12 cellular contexts compared by ENCODE assay signal in the genomic region with DNA sequence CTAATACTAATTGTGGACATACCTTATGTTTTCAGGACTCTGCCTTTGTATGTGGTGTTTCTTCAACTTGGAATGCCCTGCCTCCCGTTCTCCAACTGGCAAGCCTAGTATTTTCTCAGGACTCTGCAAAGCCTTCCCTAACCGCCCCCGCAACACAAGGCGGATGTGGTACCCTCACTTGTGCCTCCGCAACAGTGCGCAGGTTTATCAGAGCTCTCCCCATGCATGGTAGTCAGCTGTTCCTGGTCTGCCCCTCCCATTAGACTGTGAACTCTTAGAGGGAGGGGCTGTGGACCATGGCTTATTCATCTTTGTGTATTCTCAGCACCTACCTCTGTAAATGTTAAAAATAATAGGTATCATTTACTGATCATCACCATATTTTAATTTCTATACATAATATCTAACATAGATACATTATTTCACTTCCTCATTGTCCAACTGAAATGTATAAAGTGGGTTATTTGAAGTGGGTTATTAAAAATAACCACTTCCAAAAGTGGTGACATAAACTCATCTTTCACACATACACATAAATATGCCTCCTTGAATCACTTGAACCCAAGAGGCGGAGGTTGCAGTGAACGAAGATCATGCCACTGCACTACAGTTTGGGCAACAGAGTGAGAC. TPM values are rescaled to one million over a fixed set of nuclear protein-coding genes. Genes with fewer than 3 reads are reported as not detected.
DNase-seq lines count a peak whose midpoint lies in the region; ATAC-seq and TF ChIP-seq lines count a peak whose summit lies in the region.
"Had no signal": no experiment of that assay in that cellular context is flagged by ENCODE, and none has a peak within 500 bp of the region (broad histone marks: within the 10 kb centered on the region; RNA-seq: fewer than 3 reads in every experiment).

No MANE protein-coding gene starts in this region.

- no peak overlapping the region for H3K14ac ChIP-seq in IMR-90 (replicated peaks; ENCODE audit: low read depth, low read length)

- WGBS in IMR-90 (ENCODE audit: extremely low coverage in 2 of 2, insufficient read length in 1 of 2), 2 experiments: 78% methylated on average over 3 of the region's 8 CpGs; no CpG with 5 or more reads in 1 of the 2 experiments

- no peak overlapping the region for H2BK5ac ChIP-seq in IMR-90 (ENCODE audit: low read depth, low read length, poor library complexity, severe bottlenecking)

- peak overlapping the region; percentile 66 for H2AFZ ChIP-seq in DND-41 (ENCODE audit: low read depth, low read length)
- peak overlapping the region; percentile 53 for H2AFZ ChIP-seq in IMR-90 (replicated peaks; ENCODE audit: low read length, poor library complexity)
- H2AFZ ChIP-seq: GM23338 had no signal

- no peak for TF ChIP-seq POLR2A in IMR-90 (IDR thresholded peaks at IDR 0.05; ENCODE audit: low read depth, low read length)

- peak overlapping the region; percentile 25 for H2AK9ac ChIP-seq in IMR-90 (replicated peaks; ENCODE audit: low read depth, low read length, poor library complexity)

- no peak overlapping the region for H3K18ac ChIP-seq in IMR-90 (ENCODE audit: low read depth, low read length)

- intact Hi-C loops in IMR-90 (cut with micrococcal nuclease) (no loop called here), activated B cell treated with CpG ODN at 0.5 μM for 24 hours (cut with micrococcal nuclease) (loop anchor here (1.0 kb wide), 1 partner anchor 9 kb away; the partner anchor contains the start of gene LPAR5), Caco-2 (cut with micrococcal nuclease; ENCODE audit: unreplicated experiment) (no loop called here)

- H3K4me3 Mint-ChIP-seq in activated B cell treated with CpG ODN at 0.5 μM for 24 hours (peak overlapping the region; percentile 24), Caco-2 (ENCODE audit: unreplicated experiment) (no peak overlapping the region)
- peak overlapping the region; percentile 70 to 92 (median 86) for H3K4me3 Mint-ChIP-seq in naive thymus-derived CD8-positive, alpha-beta T cell
- H3K4me3 Mint-ChIP-seq: GM23338 had no signal

- no peak overlapping the region for H4K5ac ChIP-seq in IMR-90 (ENCODE audit: low read depth, low read length)

- no TSS peak for BruUV-seq in IMR-90 (replicated peaks; lab: Mats Ljungman, UMichigan)
- BruUV-seq in Caco-2 (replicated peaks; lab: Mats Ljungman, UMichigan): no TSS peak

- no peak overlapping the region for H4K91ac ChIP-seq in IMR-90 (ENCODE audit: insufficient read depth, low read depth, low read length)

- CTCF ChIA-PET in IMR-90 (lab: Yijun Ruan, JAX): no interaction called here
- CTCF ChIA-PET in activated B cell treated with CpG ODN at 0.5 μM for 24 hours (lab: Charles Lee): interaction anchor here (1.1 to 3.1 kb wide), 2 partner anchors 58 to 63 kb away, joined by 4 to 8 read pairs; partner anchors contain the start of gene ZNF384
- CTCF ChIA-PET in Caco-2 (lab: Charles Lee): no interaction called here
- CTCF ChIA-PET in RWPE1 (lab: Yijun Ruan, JAX): no interaction called here

- no peaks in the 10 kb centered on the region for H3K27me3 ChIP-seq in DND-41 (ENCODE audit: insufficient read depth, low read length, poor library complexity)
- no peaks in the 10 kb centered on the region for H3K27me3 ChIP-seq in IMR-90 (ENCODE audit: control insufficient read depth, insufficient read depth, low read length)
- H3K27me3 ChIP-seq in Caco-2 (replicated peaks; ENCODE audit: control insufficient read depth, insufficient read depth, low read length): no peaks in the 10 kb centered on the region

- H3K79me2 ChIP-seq in DND-41 (ENCODE audit: insufficient read depth, low read length): no peaks in the 10 kb centered on the region

- H3K79me1 ChIP-seq in IMR-90 (ENCODE audit: low read depth in 1 of 2, low read length in 2 of 2): no peaks in the 10 kb centered on the region

- H3K36me3 ChIP-seq in DND-41 (ENCODE audit: insufficient read depth, low read length) (no peaks in the 10 kb centered on the region), IMR-90 (ENCODE audit: control insufficient read depth, insufficient read depth, low read length) (no peaks in the 10 kb centered on the region), Caco-2 (ENCODE audit: control insufficient read depth, insufficient read depth, low read length) (no peaks in the 10 kb centered on the region)

- H3K9me3 ChIP-seq in DND-41 (ENCODE audit: insufficient read depth, low read length, severe bottlenecking) (no peaks in the 10 kb centered on the region), IMR-90 (ENCODE audit: control insufficient read depth, insufficient read depth, low read length) (no peaks in the 10 kb centered on the region), Caco-2 (no peaks in the 10 kb centered on the region)

- H4K8ac ChIP-seq in IMR-90 (ENCODE audit: low read depth in 2 of 2, low read length in 2 of 2): no peak overlapping the region

- peak overlapping the region; percentile 85 for H3K27ac Mint-ChIP-seq in activated B cell treated with CpG ODN at 0.5 μM for 24 hours
- H3K27ac Mint-ChIP-seq in naive thymus-derived CD8-positive, alpha-beta T cell: peak overlapping the region; percentile 81 to 97 (median 88)
- no peak overlapping the region for H3K27ac Mint-ChIP-seq in Caco-2 (ENCODE audit: unreplicated experiment)
- H3K27ac Mint-ChIP-seq: GM23338 had no signal

- no peak overlapping the region for H3K56ac ChIP-seq in IMR-90 (ENCODE audit: extremely low read depth, insufficient read depth, low read length)

- H3K4me3 ChIP-seq in DND-41 (ENCODE audit: low read depth in 1 of 2, low read length in 2 of 2) (peak overlapping the region in 1 of 2 experiments; percentile 54; a peak in 2 of 4 replicates), IMR-90 (ENCODE audit: insufficient read depth, low read depth, low read length) (no peak overlapping the region), Caco-2 (ENCODE audit: low read depth, low read length) (no peak overlapping the region)
- H3K4me3 ChIP-seq: GM23338 had no signal

- no peak overlapping the region for H3K23ac ChIP-seq in IMR-90 (ENCODE audit: low read depth, low read length)

- H3K27me3 Mint-ChIP-seq in activated B cell treated with CpG ODN at 0.5 μM for 24 hours (no peaks in the 10 kb centered on the region), Caco-2 (ENCODE audit: insufficient read depth, unreplicated experiment) (peaks cover 2% of the 10 kb centered on the region)
- no peaks in the 10 kb centered on the region for H3K27me3 Mint-ChIP-seq in naive thymus-derived CD8-positive, alpha-beta T cell

- in situ Hi-C loops in IMR-90 (cut with MboI; ENCODE audit: low sequenced_read_pairs): no loop called here

- H3K4me1 Mint-ChIP-seq in activated B cell treated with CpG ODN at 0.5 μM for 24 hours: peaks cover 52% of the 10 kb centered on the region
- H3K4me1 Mint-ChIP-seq in naive thymus-derived CD8-positive, alpha-beta T cell: peaks cover 26 to 56% (median 47%) of the 10 kb centered on the region in 4 donors
- no peaks in the 10 kb centered on the region for H3K4me1 Mint-ChIP-seq in Caco-2 (ENCODE audit: low read depth, unreplicated experiment)

- TF ChIP-seq RAD21 in IMR-90 (IDR thresholded peaks at IDR 0.05; ENCODE audit: low read length): no peak

- no peak overlapping the region for H2AK5ac ChIP-seq in IMR-90 (ENCODE audit: low read depth, low read length)

- H3K36me3 Mint-ChIP-seq in activated B cell treated with CpG ODN at 0.5 μM for 24 hours (ENCODE audit: low read depth) (peaks cover 39% of the 10 kb centered on the region), Caco-2 (ENCODE audit: insufficient read depth, unreplicated experiment) (no peaks in the 10 kb centered on the region)
- peaks cover 0 to 20% (median 2%) of the 10 kb centered on the region in 3 donors for H3K36me3 Mint-ChIP-seq in naive thymus-derived CD8-positive, alpha-beta T cell

- H3K4me2 ChIP-seq in DND-41 (ENCODE audit: insufficient read depth, low read length) (peak overlapping the region; percentile 64; the same call in 1 of the 2 replicates), IMR-90 (ENCODE audit: low read depth, low read length) (no peak overlapping the region)
- H3K4me2 ChIP-seq: GM23338 had no signal

- H3K9me3 Mint-ChIP-seq in activated B cell treated with CpG ODN at 0.5 μM for 24 hours (no peaks in the 10 kb centered on the region), Caco-2 (ENCODE audit: unreplicated experiment) (no peaks in the 10 kb centered on the region)
- no peaks in the 10 kb centered on the region for H3K9me3 Mint-ChIP-seq in naive thymus-derived CD8-positive, alpha-beta T cell
- H3K9me3 Mint-ChIP-seq: GM23338 had no signal

- no peak overlapping the region for H2BK15ac ChIP-seq in IMR-90 (ENCODE audit: low read depth, low read length)

- H2BK20ac ChIP-seq in IMR-90 (ENCODE audit: low read depth, low read length): no peak overlapping the region

- ATAC-seq in DND-41 (ENCODE audit: insufficient read depth, low read depth) (peak; percentile 66), IMR-90 (ENCODE audit: low read depth) (no peak), activated B cell treated with CpG ODN at 0.5 μM for 24 hours (ENCODE audit: low read depth) (peak; percentile 58)
- peak; percentile 15 to 48 for ATAC-seq in naive thymus-derived CD8-positive, alpha-beta T cell
- ATAC-seq: right cardiac atrium had no signal

- POLR2A ChIA-PET in IMR-90 (lab: Charles Lee; ENCODE audit: unreplicated experiment): interaction anchor here (0.5 kb wide), 1 partner anchor 184 kb away, joined by 4 read pairs; no protein-coding TSS in a partner anchor
- POLR2A ChIA-PET in activated B cell treated with CpG ODN at 0.5 μM for 24 hours (lab: Charles Lee): interaction anchor here (0.6 to 11.1 kb wide), 8 partner anchors 7 to 180 kb away, joined by 3 to 126 read pairs (median 7); partner anchors contain the start of genes COPS7A and LPAR5
- POLR2A ChIA-PET in naive thymus-derived CD8-positive, alpha-beta T cell (lab: Charles Lee): interaction anchor here (0.7 to 2.5 kb wide), 8 partner anchors 8 to 97 kb away, joined by 3 to 19 read pairs (median 6); partner anchors contain the start of genes COPS7A, LPAR5 and ZNF384
- POLR2A ChIA-PET in Caco-2 (lab: Charles Lee): no interaction called here
- POLR2A ChIA-PET in RWPE1 (lab: Yijun Ruan, JAX; ENCODE audit: low non-redundant PET): no interaction called here

- DNase-seq in DND-41 (peak; percentile 60), IMR-90 (no peak), activated B cell treated with CpG ODN at 0.5 μM for 24 hours (no peak), AG20443 (ENCODE audit: low spot score) (no peak), Caco-2 (no peak), RWPE1 (ENCODE audit: low spot score) (no peak)
- DNase-seq in naive thymus-derived CD8-positive, alpha-beta T cell: peak in 5 of 10 donors; percentile 23 to 57 (median 31)
- DNase-seq: Calu3, cortex of kidney, NCI-H1092 treated with DMSO at 0.1 percent for 48 hours, right cardiac atrium had no signal

- no peaks in the 10 kb centered on the region for H4K20me1 ChIP-seq in DND-41 (ENCODE audit: insufficient read depth, low read length)
- no peaks in the 10 kb centered on the region for H4K20me1 ChIP-seq in IMR-90 (ENCODE audit: insufficient read depth, low read length)

- no peak overlapping the region for H3K27ac ChIP-seq in DND-41 (ENCODE audit: low read length)
- no peak overlapping the region for H3K27ac ChIP-seq in IMR-90 (ENCODE audit: insufficient read depth, low read length)
- H3K27ac ChIP-seq in RWPE1: no peak overlapping the region

- H3K9ac ChIP-seq in DND-41 (ENCODE audit: low read depth, low read length): 0 out of 2 replicates have a peak overlapping the region, but pooled peaks have one; percentile 39
- no peak overlapping the region for H3K9ac ChIP-seq in IMR-90 (ENCODE audit: low read depth, low read length)

- H3K9me1 ChIP-seq in IMR-90 (ENCODE audit: insufficient read depth, low read length): no peaks in the 10 kb centered on the region

- H3K4ac ChIP-seq in IMR-90 (ENCODE audit: low read depth, low read length): no peak overlapping the region

- TF ChIP-seq CTCF in DND-41 (IDR thresholded peaks at IDR 0.05; ENCODE audit: borderline replicate concordance, extremely low read depth, low read length, poor library complexity, severe bottlenecking) (no peak), IMR-90 (conservative IDR thresholded peaks at IDR 0.05; ENCODE audit: low read depth, low read length) (no peak), activated B cell treated with CpG ODN at 0.5 μM for 24 hours (IDR thresholded peaks at IDR 0.05) (no peak), Caco-2 (IDR thresholded peaks at IDR 0.05; ENCODE audit: insufficient read depth in 1 of 2, low read depth in 1 of 2, low read length in 1 of 2, severe bottlenecking in 1 of 2, unreplicated experiment in 1 of 2) (no peak), RWPE1 (conservative IDR thresholded peaks at IDR 0.05; ENCODE audit: low read depth) (no peak)

- dilution Hi-C loops in IMR-90 (cut with HindIII; ENCODE audit: low sequenced_read_pairs, unreplicated experiment): no loop called here

- no peak overlapping the region for H2BK120ac ChIP-seq in IMR-90 (ENCODE audit: low read depth, low read length)

- peaks cover 19% of the 10 kb centered on the region for H3K4me1 ChIP-seq in DND-41 (ENCODE audit: insufficient read depth, low read length)
- H3K4me1 ChIP-seq in IMR-90 (ENCODE audit: control insufficient read depth, insufficient read depth, low read length): no peaks in the 10 kb centered on the region
- no peaks in the 10 kb centered on the region for H3K4me1 ChIP-seq in Caco-2

RNA-seq across cellular contexts. Expression of gene LPAR5, which starts 9.0 kb away (rescaled TPM):
- not detected in 2 replicates for total RNA-seq in IMR-90 (2012; rRNA removed)
- polyA plus RNA-seq in IMR-90 (2012; rRNA removed): not detected in 2 replicates
- 0.01 TPM in 1 of 2 replicates, not detected in the other for polyA plus RNA-seq in IMR-90 (2012; cell fraction: cytosol; rRNA removed)
- polyA plus RNA-seq in IMR-90 (2012; cell fraction: nucleus; rRNA removed; ENCODE audit: low replicate concordance): not detected in 2 replicates
- 27.7 and 30.4 TPM in 2 replicates for total RNA-seq in activated B cell treated with CpG ODN at 0.5 μM for 24 hours
- total RNA-seq in naive thymus-derived CD8-positive, alpha-beta T cell: 10 to 100 TPM; 16.6 to 18.9 TPM
- polyA plus RNA-seq in naive thymus-derived CD8-positive, alpha-beta T cell: 10 to 100 TPM in 2 of 3 donors, 1 to 10 TPM in 1; 7.9 to 14.2 (median 12.2) TPM
- total RNA-seq in Caco-2 (2022): 0.19 and 0.20 TPM in 2 replicates

RNA-seq across cellular contexts. Expression of gene CHD4, which starts 19.6 kb away (rescaled TPM):
- total RNA-seq in IMR-90 (2012; rRNA removed) (262 and 279 TPM in 2 replicates), activated B cell treated with CpG ODN at 0.5 μM for 24 hours (342 and 345 TPM in 2 replicates), Caco-2 (2022) (223 and 229 TPM in 2 replicates)
- polyA plus RNA-seq in IMR-90 (2012; rRNA removed): 99.8 and 116 TPM in 2 replicates
- polyA plus RNA-seq in IMR-90 (2012; cell fraction: cytosol; rRNA removed): 56.6 and 65.1 TPM in 2 replicates
- 126 and 164 TPM in 2 replicates for polyA plus RNA-seq in IMR-90 (2012; cell fraction: nucleus; rRNA removed; ENCODE audit: low replicate concordance)
- total RNA-seq in naive thymus-derived CD8-positive, alpha-beta T cell: 100 to 1,000 TPM; 296 to 308 TPM
- 10 to 100 TPM; 31.4 to 57.3 (median 56.9) TPM for polyA plus RNA-seq in naive thymus-derived CD8-positive, alpha-beta T cell

RNA-seq across cellular contexts. Expression of gene ACRBP, which starts 20.5 kb away (rescaled TPM):
- total RNA-seq in IMR-90 (2012; rRNA removed): not detected in 2 replicates
- 0.27 and 0.38 TPM in 2 replicates for polyA plus RNA-seq in IMR-90 (2012; rRNA removed)
- polyA plus RNA-seq in IMR-90 (2012; cell fraction: cytosol; rRNA removed): 0.15 and 1.9 TPM in 2 replicates
- 0.88 and 1.2 TPM in 2 replicates for polyA plus RNA-seq in IMR-90 (2012; cell fraction: nucleus; rRNA removed; ENCODE audit: low replicate concordance)
- 5.4 and 7.7 TPM in 2 replicates for total RNA-seq in activated B cell treated with CpG ODN at 0.5 μM for 24 hours
- total RNA-seq in naive thymus-derived CD8-positive, alpha-beta T cell: 10 to 100 TPM; 13.8 to 14.3 TPM
- polyA plus RNA-seq in naive thymus-derived CD8-positive, alpha-beta T cell: under 1 TPM in 2 of 3 donors, not detected in 1; 0.43 to 0.50 TPM
- 0.73 and 1.3 TPM in 2 replicates for total RNA-seq in Caco-2 (2022)

RNA-seq across cellular contexts. Expression of gene ING4, which starts 36.1 kb away (rescaled TPM):
- total RNA-seq in IMR-90 (2012; rRNA removed) (22.0 and 25.3 TPM in 2 replicates), activated B cell treated with CpG ODN at 0.5 μM for 24 hours (31.6 and 39.2 TPM in 2 replicates), Caco-2 (2022) (31.6 and 32.8 TPM in 2 replicates)
- polyA plus RNA-seq in IMR-90 (2012; rRNA removed): 31.1 and 47.5 TPM in 2 replicates
- polyA plus RNA-seq in IMR-90 (2012; cell fraction: cytosol; rRNA removed): 23.4 and 26.9 TPM in 2 replicates
- polyA plus RNA-seq in IMR-90 (2012; cell fraction: nucleus; rRNA removed; ENCODE audit: low replicate concordance): 64.9 and 157 TPM in 2 replicates
- 10 to 100 TPM; 81.2 to 90.6 TPM for total RNA-seq in naive thymus-derived CD8-positive, alpha-beta T cell
- polyA plus RNA-seq in naive thymus-derived CD8-positive, alpha-beta T cell: 10 to 100 TPM; 89.5 to 99.6 (median 90.6) TPM

RNA-seq across cellular contexts. Expression of gene NOP2, which starts 58.7 kb away (rescaled TPM):
- 32.5 and 35.8 TPM in 2 replicates for total RNA-seq in IMR-90 (2012; rRNA removed)
- 49.9 and 51.7 TPM in 2 replicates for polyA plus RNA-seq in IMR-90 (2012; rRNA removed)
- polyA plus RNA-seq in IMR-90 (2012; cell fraction: cytosol; rRNA removed): 11.8 and 18.6 TPM in 2 replicates
- 170 and 206 TPM in 2 replicates for polyA plus RNA-seq in IMR-90 (2012; cell fraction: nucleus; rRNA removed; ENCODE audit: low replicate concordance)
- 114 and 121 TPM in 2 replicates for total RNA-seq in activated B cell treated with CpG ODN at 0.5 μM for 24 hours
- 100 to 1,000 TPM in 1 of 2 experiments, 10 to 100 TPM in 1; 99.2 to 104 TPM for total RNA-seq in naive thymus-derived CD8-positive, alpha-beta T cell
- polyA plus RNA-seq in naive thymus-derived CD8-positive, alpha-beta T cell: 10 to 100 TPM; 23.6 to 41.7 (median 24.7) TPM
- 145 and 157 TPM in 2 replicates for total RNA-seq in Caco-2 (2022)

Comparison
In these comparisons a context has a peak if more than half of its experiments do, and no peak if none do; other contexts are left out.
1. RNA of gene LPAR5, which starts 9.0 kb away (total RNA-seq): 27.7 to 30.4 TPM in activated B cell treated with CpG ODN at 0.5 μM for 24 hours and 16.6 to 18.9 TPM in naive thymus-derived CD8-positive, alpha-beta T cell; 0.19 to 0.20 TPM in Caco-2 and not detected in IMR-90; every median in the first group is over 10 times any median in the second.
2. POLR2A ChIA-PET loops: an anchor here in IMR-90 (0.5 kb wide), activated B cell treated with CpG ODN at 0.5 μM for 24 hours (0.6 to 11.1 kb wide) and naive thymus-derived CD8-positive, alpha-beta T cell (0.7 to 2.5 kb wide); none called in Caco-2 and RWPE1.